ENCODE assay signal across 29 cellular contexts in genomic region chr14:22419620-22420019, GRCh38.
DNase-seq lines count a peak whose midpoint lies in the region; ATAC-seq, FAIRE-seq and TF ChIP-seq lines count a peak whose summit lies in the region.
"Had no signal": no experiment of that assay in that cellular context is flagged by ENCODE, and none has a peak within 500 bp of the region (broad histone marks: within the 10 kb centered on the region; RNA-seq: fewer than 3 reads in every experiment).

No MANE protein-coding gene starts in this region.

- no peaks in the 10 kb centered on the region for H3F3A ChIP-seq in PC-3 (ENCODE audit: low read length, unreplicated experiment)

- no peaks in the 10 kb centered on the region for H3K4me1 ChIP-seq in Caco-2
- peaks cover 69% of the 10 kb centered on the region for H3K4me1 ChIP-seq in OCI-LY7 (ENCODE audit: insufficient read depth, low read length, poor library complexity, severe bottlenecking)
- peaks cover 42 to 63% of the 10 kb centered on the region in 2 experiments for H3K4me1 ChIP-seq in neutrophil (ENCODE audit: control insufficient read depth in 1 of 2, insufficient read depth in 1 of 2, low read depth in 1 of 2, low read length in 1 of 2)
- H3K4me1 ChIP-seq in sigmoid colon = no peaks in the 10 kb centered on the region
- no peaks in the 10 kb centered on the region for H3K4me1 ChIP-seq in PC-3 (ENCODE audit: insufficient read depth, low read length)
- H3K4me1 ChIP-seq: colonic mucosa, testis had no signal

- H3K9ac ChIP-seq in PC-3 (ENCODE audit: low read length) = no peak overlapping the region
- H3K9ac ChIP-seq: KMS-11 had no signal

- H3K79me2 ChIP-seq in OCI-LY7 (ENCODE audit: insufficient read depth, low read depth, low read length) = no peaks in the 10 kb centered on the region
- no peaks in the 10 kb centered on the region for H3K79me2 ChIP-seq in PC-3 (ENCODE audit: low read length)

- FAIRE-seq in H54 (lab: Jason Lieb, UNC) = no peak
- FAIRE-seq: bronchial epithelial cell, GM19239, RCC 7860, small intestine had no signal

- no peaks in the 10 kb centered on the region for H3K9me3 ChIP-seq in Caco-2
- no peaks in the 10 kb centered on the region for H3K9me3 ChIP-seq in OCI-LY7 (ENCODE audit: low read length)
- H3K9me3 ChIP-seq in neutrophil = no peaks in the 10 kb centered on the region
- no peaks in the 10 kb centered on the region for H3K9me3 ChIP-seq in sigmoid colon
- no peaks in the 10 kb centered on the region for H3K9me3 ChIP-seq in PC-3 (ENCODE audit: low read length)
- H3K9me3 ChIP-seq: colonic mucosa, testis had no signal

- TF ChIP-seq POLR2A in sigmoid colon (IDR thresholded peaks at IDR 0.05) (no peak), H54 (IDR thresholded peaks at IDR 0.05; ENCODE audit: low read depth, low read length) (no peak)

- H3K36me3 Mint-ChIP-seq in Caco-2 (ENCODE audit: insufficient read depth, unreplicated experiment) (no peaks in the 10 kb centered on the region), immature natural killer cell (no peaks in the 10 kb centered on the region)
- H3K36me3 Mint-ChIP-seq: activated naive CD8-positive, alpha-beta T cell; CD8-positive, alpha-beta T cell; naive thymus-derived CD8-positive, alpha-beta T cell; WTC11 had no signal

- TF ChIP-seq EP300 in sigmoid colon (IDR thresholded peaks at IDR 0.05) = no peak

- no peaks in the 10 kb centered on the region for H3K27me3 ChIP-seq in Caco-2 (replicated peaks; ENCODE audit: control insufficient read depth, insufficient read depth, low read length)
- H3K27me3 ChIP-seq in neutrophil = no peaks in the 10 kb centered on the region
- no peaks in the 10 kb centered on the region for H3K27me3 ChIP-seq in sigmoid colon
- H3K27me3 ChIP-seq in PC-3 (ENCODE audit: low read length) = no peaks in the 10 kb centered on the region
- H3K27me3 ChIP-seq: colonic mucosa, testis had no signal

- peaks cover 8% of the 10 kb centered on the region for H3K9me3 Mint-ChIP-seq in Caco-2 (ENCODE audit: unreplicated experiment)
- H3K9me3 Mint-ChIP-seq in immature natural killer cell = no peaks in the 10 kb centered on the region
- H3K9me3 Mint-ChIP-seq: activated CD4-positive, alpha-beta T cell treated with anti-CD3 and anti-CD28 coated beads, Interleukin-2, amount 10 ng/mL, durations not matched to agents 24 days and 14 days; CD8-positive, alpha-beta T cell; naive thymus-derived CD8-positive, alpha-beta T cell; stimulated activated naive CD8-positive, alpha-beta T cell treated with anti-CD3 and anti-CD28 coated beads, Interleukin-15, Interleukin-2, amounts not matched to agents 100 ng/mL and 50 ng/mL, for 24 hours had no signal

- H3K9me2 ChIP-seq in OCI-LY7 (ENCODE audit: insufficient read depth, low read length) = no peaks in the 10 kb centered on the region
- no peaks in the 10 kb centered on the region for H3K9me2 ChIP-seq in PC-3 (replicated peaks; ENCODE audit: low read length)

- BruUV-seq in Caco-2 (replicated peaks; lab: Mats Ljungman, UMichigan) = no TSS peak
- BruUV-seq in OCI-LY7 (replicated peaks; lab: Mats Ljungman, UMichigan) = no TSS peak
- BruUV-seq in PC-3 (replicated peaks; lab: Mats Ljungman, UMichigan) = no TSS peak

- H3K27ac ChIP-seq in OCI-LY7 (ENCODE audit: low read depth, low read length, poor library complexity, severe bottlenecking) = peak overlapping the region; percentile 78
- peak overlapping the region; percentile 77 for H3K27ac ChIP-seq in neutrophil
- H3K27ac ChIP-seq in sigmoid colon = no peak overlapping the region
- no peak overlapping the region for H3K27ac ChIP-seq in PC-3 (ENCODE audit: low read length)
- H3K27ac ChIP-seq: colonic mucosa, KMS-11, testis had no signal

- intact Hi-C loops in Caco-2 (cut with micrococcal nuclease; ENCODE audit: unreplicated experiment) (no loop called here), OCI-LY7 (cut with micrococcal nuclease; ENCODE audit: unreplicated experiment) (loop anchor here (2.0 kb wide), 1 partner anchor 27 kb away; no protein-coding TSS in a partner anchor), sigmoid colon (cut with DNase I) (no loop called here), PC-3 (cut with micrococcal nuclease) (no loop called here)

- POLR2A ChIA-PET in Caco-2 (lab: Charles Lee) (no interaction called here), OCI-LY7 (lab: Charles Lee) (interaction anchor here (0.6 to 5.5 kb wide), 10 partner anchors 9 to 202 kb away, joined by 3 to 59 read pairs (median 6); no protein-coding TSS in a partner anchor), PC-3 (lab: Charles Lee; ENCODE audit: unreplicated experiment) (no interaction called here)

- H3K4me1 Mint-ChIP-seq in Caco-2 (ENCODE audit: low read depth, unreplicated experiment) (peaks cover 6% of the 10 kb centered on the region), immature natural killer cell (peaks cover 84 to 94% of the 10 kb centered on the region in 2 donors)
- H3K4me1 Mint-ChIP-seq: activated CD4-positive, alpha-beta T cell treated with anti-CD3 and anti-CD28 coated beads, Interleukin-2, amount 10 ng/mL, durations not matched to agents 24 days and 14 days had no signal

- TF ChIP-seq CTCF in Caco-2 (IDR thresholded peaks at IDR 0.05; ENCODE audit: insufficient read depth in 1 of 2, low read depth in 1 of 2, low read length in 1 of 2, severe bottlenecking in 1 of 2, unreplicated experiment in 1 of 2) (no peak), OCI-LY7 (conservative IDR thresholded peaks at IDR 0.05; ENCODE audit: low read length) (no peak), neutrophil (IDR thresholded peaks at IDR 0.05) (no peak), sigmoid colon (IDR thresholded peaks at IDR 0.05) (no peak), PC-3 (conservative IDR thresholded peaks at IDR 0.05; ENCODE audit: low read depth, low read length) (no peak)

- H2AFZ ChIP-seq in OCI-LY7 (ENCODE audit: low read length) = peak overlapping the region; percentile 5; the same call in 1 of the 2 replicates
- no peak overlapping the region for H2AFZ ChIP-seq in PC-3 (ENCODE audit: low read length)

- H3K4me3 ChIP-seq in Caco-2 (ENCODE audit: low read depth, low read length) (no peak overlapping the region), OCI-LY7 (ENCODE audit: low read depth, low read length, poor library complexity, severe bottlenecking) (no peak overlapping the region), neutrophil (ENCODE audit: low read depth in 1 of 2, low read length in 1 of 2) (no peak overlapping the region), sigmoid colon (no peak overlapping the region), PC-3 (ENCODE audit: low read length) (no peak overlapping the region)
- H3K4me3 ChIP-seq: colonic mucosa, GM23338, testis had no signal

- CTCF ChIA-PET in Caco-2 (lab: Charles Lee) = no interaction called here
- CTCF ChIA-PET in OCI-LY7 (lab: Charles Lee; ENCODE audit: unreplicated experiment) = interaction anchor here (1.7 kb wide), 1 partner anchor 29 kb away, joined by 6 read pairs; no protein-coding TSS in a partner anchor
- CTCF ChIA-PET in PC-3 (lab: Charles Lee) = no interaction called here

- no peak overlapping the region for H3K27ac Mint-ChIP-seq in Caco-2 (ENCODE audit: unreplicated experiment)
- H3K27ac Mint-ChIP-seq in immature natural killer cell = peak overlapping the region; percentile 84 to 98 (median 96)
- H3K27ac Mint-ChIP-seq: activated CD4-positive, alpha-beta T cell treated with anti-CD3 and anti-CD28 coated beads, Interleukin-2, amount 10 ng/mL, durations not matched to agents 24 days and 14 days; activated naive CD8-positive, alpha-beta T cell; CD8-positive, alpha-beta T cell; GM23338; WTC11 had no signal

- H4K20me1 ChIP-seq in OCI-LY7 (ENCODE audit: insufficient read depth, low read length) (no peaks in the 10 kb centered on the region), PC-3 (ENCODE audit: low read length) (no peaks in the 10 kb centered on the region)

- H3K27me3 Mint-ChIP-seq in Caco-2 (ENCODE audit: insufficient read depth, unreplicated experiment) (no peaks in the 10 kb centered on the region), immature natural killer cell (ENCODE audit: low read depth in 3 of 3) (peaks cover 0 to 3% (median 0%) of the 10 kb centered on the region in 3 donors)
- H3K27me3 Mint-ChIP-seq: activated CD4-positive, alpha-beta T cell treated with anti-CD3 and anti-CD28 coated beads, Interleukin-2, amount 10 ng/mL, durations not matched to agents 24 days and 14 days; activated naive CD8-positive, alpha-beta T cell; naive thymus-derived CD8-positive, alpha-beta T cell; stimulated activated naive CD8-positive, alpha-beta T cell treated with anti-CD3 and anti-CD28 coated beads, Interleukin-15, Interleukin-2, amounts not matched to agents 100 ng/mL and 50 ng/mL, for 24 hours had no signal

- DNase-seq in Caco-2 (peak; percentile 2 to 40), OCI-LY7 (ENCODE audit: low spot score) (no peak), immature natural killer cell (no peak), sigmoid colon (no peak), PC-3 (no peak), H54 (ENCODE audit: insufficient read length, low spot score) (no peak)
- DNase-seq: activated CD4-positive, alpha-beta T cell treated with anti-CD3 and anti-CD28 coated beads, Interleukin-2, amount 10 ng/mL, durations not matched to agents 24 days and 14 days; activated effector memory CD4-positive, alpha-beta T cell treated with Interleukin-2 at 50 U/mL for 16 hours; activated T-cell treated with anti-CD3 and anti-CD28 coated beads, Interleukin-2, amount 50 U/mL, for 1 hour; CD8-positive, alpha-beta T cell; colonic mucosa; effector CD8-positive, alpha-beta T cell; EL; glutamatergic neuron; islet precursor cell; naive thymus-derived CD8-positive, alpha-beta T cell; NCI-H146; small intestine; testis had no signal

- H3K36me3 ChIP-seq in Caco-2 (ENCODE audit: control insufficient read depth, insufficient read depth, low read length) (no peaks in the 10 kb centered on the region), OCI-LY7 (ENCODE audit: insufficient read depth, low read length) (no peaks in the 10 kb centered on the region), neutrophil (no peaks in the 10 kb centered on the region), sigmoid colon (no peaks in the 10 kb centered on the region), PC-3 (ENCODE audit: low read depth, low read length) (no peaks in the 10 kb centered on the region)
- H3K36me3 ChIP-seq: colonic mucosa had no signal

- ATAC-seq in PC-3 (no peak), HG02588 (IDR thresholded peaks at IDR 0.05; ENCODE audit: unreplicated experiment) (no peak)
- ATAC-seq: CD8-positive, alpha-beta T cell; naive thymus-derived CD8-positive, alpha-beta T cell; WTC11 had no signal

- 80 to 81% methylated on average over 3 of the region's 3 CpGs for WGBS in sigmoid colon, 2 donors

- H3K4me2 ChIP-seq in OCI-LY7 (ENCODE audit: low read length) = peak overlapping the region; percentile 60; the same call in 1 of the 2 replicates
- no peak overlapping the region for H3K4me2 ChIP-seq in PC-3 (ENCODE audit: low read length)
- H3K4me2 ChIP-seq: KMS-11 had no signal

- H3K4me3 Mint-ChIP-seq in Caco-2 (ENCODE audit: unreplicated experiment) = no peak overlapping the region
- H3K4me3 Mint-ChIP-seq in immature natural killer cell = peak overlapping the region; percentile 54 to 83 (median 75)
- H3K4me3 Mint-ChIP-seq: activated CD4-positive, alpha-beta T cell treated with anti-CD3 and anti-CD28 coated beads, Interleukin-2, amount 10 ng/mL, durations not matched to agents 24 days and 14 days; activated naive CD8-positive, alpha-beta T cell; CD8-positive, alpha-beta T cell; GM23338; stimulated activated naive CD8-positive, alpha-beta T cell treated with anti-CD3 and anti-CD28 coated beads, Interleukin-15, Interleukin-2, amounts not matched to agents 100 ng/mL and 50 ng/mL, for 24 hours; WTC11 had no signal

Comparison
In these comparisons a context has a peak if more than half of its experiments do, and no peak if none do; other contexts are left out.
1. DNase-seq: peak in Caco-2 (2 of 2); none in OCI-LY7 (single experiment), immature natural killer cell (0 of 3), sigmoid colon (single experiment), PC-3 (single experiment) and H54 (single experiment).
2. H3K27ac ChIP-seq: peak in OCI-LY7 (single experiment) and neutrophil (single experiment); none in sigmoid colon (0 of 4) and PC-3 (single experiment).